In the genomic region with DNA sequence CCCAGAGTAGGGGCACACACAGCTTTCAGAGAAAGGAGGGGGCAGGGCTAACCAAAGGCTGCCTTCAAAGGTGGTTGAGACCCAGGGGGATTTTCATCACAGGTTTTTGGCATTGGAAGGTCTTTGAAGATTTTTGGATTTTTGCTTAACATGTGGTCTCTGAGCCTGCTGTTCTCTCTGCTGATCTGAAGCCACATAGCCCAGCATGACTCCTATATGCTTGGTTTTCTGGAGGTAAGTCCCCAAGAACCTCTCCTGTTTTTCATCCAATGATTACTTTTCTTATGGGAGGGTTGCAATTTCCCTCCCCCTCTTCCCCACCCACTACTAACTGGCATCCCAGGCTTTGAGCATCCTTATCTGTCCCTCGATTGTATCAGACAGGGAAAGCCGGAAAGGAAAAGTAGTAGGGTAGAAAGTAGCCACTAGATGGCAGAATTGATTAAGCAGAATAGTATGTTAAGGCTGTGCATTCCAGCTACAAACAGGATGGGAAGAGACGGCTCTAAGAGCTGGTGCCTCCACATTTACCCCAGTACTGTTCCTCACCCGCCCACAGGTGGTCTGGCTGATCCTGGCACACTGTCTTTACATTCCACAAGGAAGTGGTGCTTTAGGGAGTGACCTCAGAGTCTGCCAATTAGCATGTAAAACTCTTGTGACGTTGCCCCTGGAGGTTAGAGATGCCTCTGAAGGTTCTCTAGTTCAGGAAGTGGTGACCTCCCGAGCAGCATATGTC, we compare ENCODE assay signal across 8 cellular contexts.
DNase-seq lines count a peak whose midpoint lies in the region; FAIRE-seq and TF ChIP-seq lines count a peak whose summit lies in the region.

No MANE protein-coding gene starts in this region.

- H3K27ac ChIP-seq in testis = no peak overlapping the region

- WGBS in testis, 2 donors = 3 to 10% methylated on average over 6 of the region's 6 CpGs

- TF ChIP-seq CTCF in cardiac fibroblast (IDR thresholded peaks at IDR 0.05; ENCODE audit: low read depth, low read length) = peak; percentile 69
- TF ChIP-seq CTCF in kidney epithelial cell (IDR thresholded peaks at IDR 0.05; ENCODE audit: insufficient read depth, low read length, poor library complexity, severe bottlenecking) = peak; percentile 66
- TF ChIP-seq CTCF in testis (IDR thresholded peaks at IDR 0.05) = peak in 2 of 3 experiments; percentile 39 to 54

- H3K4me1 ChIP-seq in testis = no peaks in the 10 kb centered on the region

- H3K9me3 ChIP-seq in testis = no peaks in the 10 kb centered on the region

- in situ Hi-C loops in KBM-7 (cut with MboI; ENCODE audit: low pct_unique_long_range_greater_than_20kb, low sequenced_read_pairs) = no loop called here

- no peaks in the 10 kb centered on the region for H3K36me3 ChIP-seq in H7 (replicated peaks; ENCODE audit: control insufficient read depth, insufficient read depth, low read length)
- H3K36me3 ChIP-seq in kidney epithelial cell (ENCODE audit: control insufficient read depth, insufficient read depth, low read length) = no peaks in the 10 kb centered on the region
- H3K36me3 ChIP-seq in testis (ENCODE audit: low read depth, missing control alignments) = no peaks in the 10 kb centered on the region

- H3K27me3 ChIP-seq in H7 (ENCODE audit: control insufficient read depth, insufficient read depth, low read length) (no peaks in the 10 kb centered on the region), kidney epithelial cell (ENCODE audit: control insufficient read depth, insufficient read depth, low read length) (no peaks in the 10 kb centered on the region), testis (no peaks in the 10 kb centered on the region)

- TF ChIP-seq POLR2A in testis (IDR thresholded peaks at IDR 0.05) = no peak

- FAIRE-seq in A204.1 (lab: Jason Lieb, UNC) = peak; percentile 72

- H3K4me3 ChIP-seq in H7 (ENCODE audit: insufficient read depth, low read depth, low read length) (no peak overlapping the region), cardiac fibroblast (replicated peaks in 1 of 2; ENCODE audit: low read depth in 2 of 2, low read length in 2 of 2) (no peak overlapping the region), kidney epithelial cell (ENCODE audit: low read depth, low read length) (no peak overlapping the region), testis (no peak overlapping the region)

- intact Hi-C loops in testis (cut with DNase I; ENCODE audit: low total_unique reads) = no loop called here

- DNase-seq in GM04503 (ENCODE audit: low read depth) (peak; percentile 27), H7 (peak; percentile 17), KBM-7 (peak; percentile 79), OCI-M2 (lab: John Stamatoyannopoulos, UW; ENCODE audit: unreplicated experiment) (peak; percentile 1), cardiac fibroblast (ENCODE audit: low read depth in 2 of 2) (peak; percentile 71 to 79), kidney epithelial cell (ENCODE audit: low read depth) (peak; percentile 10), testis (peak; percentile 28)

Comparison
In these comparisons a context has a peak if more than half of its experiments do, and no peak if none do; other contexts are left out.
1. DNase-seq: peak in every context shown above with its lines; median percentile 79 in KBM-7; 75 in cardiac fibroblast; 28 in testis; 27 in GM04503; 17 in H7; 10 in kidney epithelial cell; 1 in OCI-M2.